In the genomic region with DNA sequence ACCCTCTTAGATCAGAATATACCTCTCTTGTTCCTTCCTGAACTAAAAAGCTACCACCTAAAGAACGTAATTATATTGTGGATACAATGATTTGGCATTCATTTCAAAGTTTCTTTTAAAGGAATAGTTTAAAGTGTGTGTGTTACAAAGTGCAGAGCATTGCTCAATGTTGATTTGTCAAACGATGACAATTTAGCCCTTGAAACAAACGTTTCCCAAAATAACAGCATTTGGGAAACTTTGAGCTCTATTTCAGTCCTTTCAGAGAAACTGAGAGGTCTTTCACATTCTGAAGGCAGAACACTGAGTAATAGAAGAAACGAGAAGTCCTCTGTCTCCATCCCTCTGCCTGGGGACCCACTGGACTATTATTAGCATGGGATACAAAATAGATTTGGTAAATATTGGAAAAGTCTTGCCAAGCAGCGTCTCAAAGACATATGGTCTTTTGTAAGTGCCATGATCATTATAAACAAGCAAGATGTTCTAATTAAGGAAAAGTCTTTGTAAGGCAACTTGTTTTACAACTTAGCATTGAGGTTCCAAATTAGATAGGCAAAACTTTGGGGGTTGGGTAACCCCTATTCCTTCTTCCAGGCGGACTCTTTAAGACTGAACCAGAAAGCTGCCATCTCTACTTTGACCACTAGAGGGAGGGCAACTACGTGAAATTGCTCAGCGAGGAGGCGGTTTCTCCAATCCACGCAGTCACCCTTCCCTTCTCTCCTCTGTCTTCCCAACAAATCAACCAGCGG, we compare ENCODE assay signal across 8 cellular contexts.
DNase-seq lines count a peak whose midpoint lies in the region; ATAC-seq and TF ChIP-seq lines count a peak whose summit lies in the region.

No MANE protein-coding gene starts in this region.

- no peaks in the 10 kb centered on the region for H3K4me1 ChIP-seq in suprapubic skin

- no peak overlapping the region for H3K27ac Mint-ChIP-seq in CD4-positive, alpha-beta T cell
- no peak overlapping the region for H3K27ac Mint-ChIP-seq in activated CD4-positive, alpha-beta T cell treated with anti-CD3 and anti-CD28 coated beads, Interleukin-2, amount 10 ng/mL, durations not matched to agents 7 days and 5 days

- TF ChIP-seq POLR2A in erythroblast (IDR thresholded peaks at IDR 0.05; ENCODE audit: low read length) (no peak), suprapubic skin (IDR thresholded peaks at IDR 0.05) (no peak)

- POLR2A ChIA-PET in CD4-positive, alpha-beta T cell (lab: Charles Lee): no interaction called here
- POLR2A ChIA-PET in activated CD4-positive, alpha-beta T cell treated with anti-CD3 and anti-CD28 coated beads, Interleukin-2, amount 10 ng/mL, durations not matched to agents 7 days and 5 days (lab: Charles Lee): no interaction called here

- peak in 5 of 10 experiments; percentile 4 to 22 (median 13) for DNase-seq in CD4-positive, alpha-beta T cell
- DNase-seq in NCI-H2171 treated with DMSO at 0.1 percent for 48 hours (lab: John Stamatoyannopoulos, UW): peak; percentile 69
- peak; percentile 50 for DNase-seq in activated CD4-positive, alpha-beta T cell treated with anti-CD3 and anti-CD28 coated beads, Interleukin-2, amount 10 ng/mL, durations not matched to agents 7 days and 5 days
- DNase-seq in erythroblast (lab: John Stamatoyannopoulos, UW): peak; percentile 44 to 71
- peak; percentile 81 for DNase-seq in myocyte (ENCODE audit: low read depth)
- DNase-seq in suprapubic skin (ENCODE audit: low spot score in 2 of 2): peak; percentile 72 to 83

- peaks cover 42% of the 10 kb centered on the region for H3K27me3 Mint-ChIP-seq in CD4-positive, alpha-beta T cell
- H3K27me3 Mint-ChIP-seq in activated CD4-positive, alpha-beta T cell treated with anti-CD3 and anti-CD28 coated beads, Interleukin-2, amount 10 ng/mL, durations not matched to agents 7 days and 5 days: peaks cover 9% of the 10 kb centered on the region

- no peaks in the 10 kb centered on the region for H3K4me1 Mint-ChIP-seq in CD4-positive, alpha-beta T cell (ENCODE audit: low read depth)
- no peaks in the 10 kb centered on the region for H3K4me1 Mint-ChIP-seq in activated CD4-positive, alpha-beta T cell treated with anti-CD3 and anti-CD28 coated beads, Interleukin-2, amount 10 ng/mL, durations not matched to agents 7 days and 5 days

- no peaks in the 10 kb centered on the region for H3K9me3 Mint-ChIP-seq in CD4-positive, alpha-beta T cell
- no peaks in the 10 kb centered on the region for H3K9me3 Mint-ChIP-seq in activated CD4-positive, alpha-beta T cell treated with anti-CD3 and anti-CD28 coated beads, Interleukin-2, amount 10 ng/mL, durations not matched to agents 7 days and 5 days

- H3K36me3 ChIP-seq in suprapubic skin: no peaks in the 10 kb centered on the region

- H3K27ac ChIP-seq in CD4-positive, alpha-beta T cell (ENCODE audit: low read depth, low read length): no peak overlapping the region
- H3K27ac ChIP-seq in suprapubic skin: no peak overlapping the region

- ATAC-seq in CD4-positive, alpha-beta T cell (ENCODE audit: poor library complexity): no peak
- ATAC-seq in GM18873 (IDR thresholded peaks at IDR 0.05; ENCODE audit: low FRiP score, unreplicated experiment): peak; percentile 67
- ATAC-seq in HG03108 (IDR thresholded peaks at IDR 0.05; ENCODE audit: unreplicated experiment): peak; percentile 61

- H3K27me3 ChIP-seq in CD4-positive, alpha-beta T cell (ENCODE audit: control insufficient read depth, insufficient read depth, low read length): no peaks in the 10 kb centered on the region
- H3K27me3 ChIP-seq in suprapubic skin: no peaks in the 10 kb centered on the region

- 22% methylated on average over 11 of the region's 11 CpGs for WGBS in suprapubic skin

- H3K9me3 ChIP-seq in CD4-positive, alpha-beta T cell (ENCODE audit: control insufficient read depth, low read length): no peaks in the 10 kb centered on the region
- no peaks in the 10 kb centered on the region for H3K9me3 ChIP-seq in suprapubic skin

- intact Hi-C loops in CD4-positive, alpha-beta T cell (cut with DNase I, micrococcal nuclease): loop anchor here in 1 of 2 experiments (5.0 kb wide), 1 partner anchor 1461 kb away; no protein-coding TSS in a partner anchor

- no peak for TF ChIP-seq EP300 in suprapubic skin (IDR thresholded peaks at IDR 0.05)

- H3K4me3 Mint-ChIP-seq in CD4-positive, alpha-beta T cell: no peak overlapping the region
- H3K4me3 Mint-ChIP-seq in activated CD4-positive, alpha-beta T cell treated with anti-CD3 and anti-CD28 coated beads, Interleukin-2, amount 10 ng/mL, durations not matched to agents 7 days and 5 days: no peak overlapping the region

- no peak overlapping the region for H3K4me3 ChIP-seq in suprapubic skin

- CTCF ChIA-PET in CD4-positive, alpha-beta T cell (lab: Charles Lee): interaction anchor here (1.1 kb wide), 1 partner anchor 9 kb away, joined by 3 read pairs; no protein-coding TSS in a partner anchor
- CTCF ChIA-PET in activated CD4-positive, alpha-beta T cell treated with anti-CD3 and anti-CD28 coated beads, Interleukin-2, amount 10 ng/mL, durations not matched to agents 7 days and 5 days (lab: Charles Lee): interaction anchor here (1.1 kb wide), 1 partner anchor 24 kb away, joined by 3 read pairs; no protein-coding TSS in a partner anchor

- peak; percentile 95 for TF ChIP-seq CTCF in CD4-positive, alpha-beta T cell (IDR thresholded peaks at IDR 0.05)
- TF ChIP-seq CTCF in suprapubic skin (IDR thresholded peaks at IDR 0.05): peak; percentile 83 to 85

- no peaks in the 10 kb centered on the region for H3K36me3 Mint-ChIP-seq in CD4-positive, alpha-beta T cell (ENCODE audit: low read depth)
- H3K36me3 Mint-ChIP-seq in activated CD4-positive, alpha-beta T cell treated with anti-CD3 and anti-CD28 coated beads, Interleukin-2, amount 10 ng/mL, durations not matched to agents 7 days and 5 days (ENCODE audit: low read depth): no peaks in the 10 kb centered on the region
